ENCODE assay signal across 1 cellular context in genomic region chr19:45517641-45518468, GRCh38.
TF ChIP-seq lines count a peak whose summit lies in the region.

No MANE protein-coding gene starts in this region.

TF ChIP-seq in K562, 482 proteins besides CTCF, POLR2A, EP300 and RAD21:
- peak; percentile 30; the same call in 1 of the 2 replicates for TF ChIP-seq POLR2AphosphoS2 (IDR thresholded peaks at IDR 0.05; ENCODE audit: low read length)
- TF ChIP-seq RBFOX2 (IDR thresholded peaks at IDR 0.05; ENCODE audit: low read depth, low read length): peak; percentile 40; the same call in 1 of the 2 replicates
- no peak for TF ChIP-seq ZNF445 (CRISPR knock-in tag; IDR thresholded peaks at IDR 0.05; ENCODE audit: low read depth)
- no peak for TF ChIP-seq NELFE (IDR thresholded peaks at IDR 0.05; ENCODE audit: insufficient read depth, insufficient read length)
- TF ChIP-seq ZNF609 (CRISPR knock-in tag; IDR thresholded peaks at IDR 0.05; ENCODE audit: borderline replicate concordance): no peak
- no peak for TF ChIP-seq DDX20 (tag; IDR thresholded peaks at IDR 0.05; ENCODE audit: low read depth)
- TF ChIP-seq L3MBTL2 (IDR thresholded peaks at IDR 0.05): no peak
- TF ChIP-seq POLR2G (IDR thresholded peaks at IDR 0.05; ENCODE audit: low read depth, low read length): peak; percentile 60; the same call in 1 of the 2 replicates
- TF ChIP-seq FUS (optimal IDR thresholded peaks at IDR 0.05; ENCODE audit: low read depth, low read length): no peak
- no peak for TF ChIP-seq ERF (CRISPR knock-in tag; IDR thresholded peaks at IDR 0.05)
